Comparison of ENCODE assay signal across 8 cellular contexts in genomic region chr18:62716679-62717058, GRCh38. TPM values are rescaled to one million over a fixed set of nuclear protein-coding genes. Genes with fewer than 3 reads are reported as not detected.
DNase-seq lines count a peak whose midpoint lies in the region; ATAC-seq and TF ChIP-seq lines count a peak whose summit lies in the region.

No MANE protein-coding gene starts in this region.

- H2BK20ac ChIP-seq in IMR-90 (ENCODE audit: low read depth, low read length), result no peak overlapping the region

- peak overlapping the region; percentile 67 for H3K4me3 ChIP-seq in IMR-90 (ENCODE audit: insufficient read depth, low read depth, low read length)
- peak overlapping the region; percentile 64 for H3K4me3 ChIP-seq in effector memory CD4-positive, alpha-beta T cell (ENCODE audit: insufficient read depth, low read depth, low read length, poor library complexity, severe bottlenecking)
- peak overlapping the region; percentile 35 to 79 for H3K4me3 ChIP-seq in stomach smooth muscle (ENCODE audit: low read length in 2 of 2)

- H3K14ac ChIP-seq in IMR-90 (replicated peaks; ENCODE audit: low read depth, low read length), result no peak overlapping the region

- WGBS in IMR-90 (ENCODE audit: extremely low coverage in 2 of 2, insufficient read length in 1 of 2), 2 experiments, result 4% methylated on average over 4 of the region's 47 CpGs; no CpG with 5 or more reads in 1 of the 2 experiments

- no peak overlapping the region for H3K56ac ChIP-seq in IMR-90 (ENCODE audit: extremely low read depth, insufficient read depth, low read length)

- POLR2A ChIA-PET in IMR-90 (lab: Charles Lee; ENCODE audit: unreplicated experiment), result no interaction called here

- TF ChIP-seq RAD21 in IMR-90 (IDR thresholded peaks at IDR 0.05; ENCODE audit: low read length), result no peak

- no peak overlapping the region for H4K91ac ChIP-seq in IMR-90 (ENCODE audit: insufficient read depth, low read depth, low read length)

- peaks cover 5% of the 10 kb centered on the region for H3K4me1 ChIP-seq in IMR-90 (ENCODE audit: control insufficient read depth, insufficient read depth, low read length)
- H3K4me1 ChIP-seq in effector memory CD4-positive, alpha-beta T cell (ENCODE audit: control insufficient read depth, insufficient read depth, low read length, poor library complexity, severe bottlenecking), result peaks cover 16% of the 10 kb centered on the region
- peaks cover 2% of the 10 kb centered on the region for H3K4me1 ChIP-seq in stomach smooth muscle (ENCODE audit: control insufficient read depth, insufficient read depth, low read length)

- in situ Hi-C loops in IMR-90 (cut with MboI; ENCODE audit: low sequenced_read_pairs), result loop anchor here (25.0 kb wide), 1 partner anchor 529 kb away; the partner anchor contains the start of genes PIGN and RELCH

- no peak for TF ChIP-seq POLR2A in IMR-90 (IDR thresholded peaks at IDR 0.05; ENCODE audit: low read depth, low read length)

- H4K5ac ChIP-seq in IMR-90 (ENCODE audit: low read depth, low read length), result no peak overlapping the region

- H2BK15ac ChIP-seq in IMR-90 (ENCODE audit: low read depth, low read length), result no peak overlapping the region

- H3K27me3 ChIP-seq in IMR-90 (ENCODE audit: control insufficient read depth, insufficient read depth, low read length) (no peaks in the 10 kb centered on the region), stomach smooth muscle (ENCODE audit: control insufficient read depth in 1 of 2, insufficient read depth in 2 of 2, low read length in 2 of 2) (no peaks in the 10 kb centered on the region)
- no peaks in the 10 kb centered on the region for H3K27me3 ChIP-seq in effector memory CD4-positive, alpha-beta T cell (replicated peaks; ENCODE audit: control insufficient read depth, insufficient read depth, low read length, poor library complexity, severe bottlenecking)

- no peak overlapping the region for H3K9ac ChIP-seq in IMR-90 (ENCODE audit: low read depth, low read length)
- peak overlapping the region in 1 of 2 donors; percentile 22 for H3K9ac ChIP-seq in stomach smooth muscle (ENCODE audit: low read length in 2 of 2)

- peak overlapping the region; percentile 11 for H2AK9ac ChIP-seq in IMR-90 (replicated peaks; ENCODE audit: low read depth, low read length, poor library complexity)

- no TSS peak for BruUV-seq in IMR-90 (replicated peaks; lab: Mats Ljungman, UMichigan)

- H4K20me1 ChIP-seq in IMR-90 (ENCODE audit: insufficient read depth, low read length), result peaks cover 8% of the 10 kb centered on the region; the same call in 1 of the 2 replicates

- H3K27ac ChIP-seq in IMR-90 (ENCODE audit: insufficient read depth, low read length) (no peak overlapping the region), stomach smooth muscle (ENCODE audit: low read length) (no peak overlapping the region)
- H3K27ac ChIP-seq in effector memory CD4-positive, alpha-beta T cell (ENCODE audit: insufficient read depth, low read length, poor library complexity, severe bottlenecking), result no peak overlapping the region

- no peak overlapping the region for H3K23ac ChIP-seq in IMR-90 (ENCODE audit: low read depth, low read length)

- ATAC-seq in IMR-90 (ENCODE audit: low read depth) (no peak), HG02571 (IDR thresholded peaks at IDR 0.05; ENCODE audit: unreplicated experiment) (no peak)

- no peaks in the 10 kb centered on the region for H3K9me1 ChIP-seq in IMR-90 (ENCODE audit: insufficient read depth, low read length)

- no peak overlapping the region for H2BK5ac ChIP-seq in IMR-90 (ENCODE audit: low read depth, low read length, poor library complexity, severe bottlenecking)

- dilution Hi-C loops in IMR-90 (cut with HindIII; ENCODE audit: low sequenced_read_pairs, unreplicated experiment), result no loop called here

- no peak overlapping the region for H2BK120ac ChIP-seq in IMR-90 (ENCODE audit: low read depth, low read length)

- H3K79me1 ChIP-seq in IMR-90 (ENCODE audit: low read depth in 1 of 2, low read length in 2 of 2), result peaks cover 3 to 13% of the 10 kb centered on the region in 2 experiments; a peak in 2 of 4 replicates

- peak overlapping the region; percentile 8; the same call in 1 of the 2 replicates for H3K4ac ChIP-seq in IMR-90 (ENCODE audit: low read depth, low read length)

- H2AK5ac ChIP-seq in IMR-90 (ENCODE audit: low read depth, low read length), result no peak overlapping the region

- no peak overlapping the region for H4K8ac ChIP-seq in IMR-90 (ENCODE audit: low read depth in 2 of 2, low read length in 2 of 2)

- H3K36me3 ChIP-seq in IMR-90 (ENCODE audit: control insufficient read depth, insufficient read depth, low read length) (no peaks in the 10 kb centered on the region), stomach smooth muscle (ENCODE audit: control insufficient read depth in 2 of 2, insufficient read depth in 2 of 2, low read length in 2 of 2) (no peaks in the 10 kb centered on the region)
- no peaks in the 10 kb centered on the region for H3K36me3 ChIP-seq in effector memory CD4-positive, alpha-beta T cell (ENCODE audit: control insufficient read depth, insufficient read depth, low read length)

- DNase-seq in activated T-cell treated with anti-CD3 and anti-CD28 coated beads for 1 hour (ENCODE audit: low read depth), result peak; percentile 37
- DNase-seq in activated T-cell treated with anti-CD3 and anti-CD28 coated beads, Interleukin-2, amount 50 U/mL, for 1 hour, result no peak
- DNase-seq in IMR-90, result no peak
- peak; percentile 39 for DNase-seq in activated CD4-positive, alpha-beta T cell treated with anti-CD3 and anti-CD28 coated beads for 48 hours
- peak; percentile 38 for DNase-seq in effector memory CD4-positive, alpha-beta T cell
- peak; percentile 49 for DNase-seq in medulla oblongata (ENCODE audit: extremely low spot score)

- H3K18ac ChIP-seq in IMR-90 (ENCODE audit: low read depth, low read length), result no peak overlapping the region

- H2AFZ ChIP-seq in IMR-90 (replicated peaks; ENCODE audit: low read length, poor library complexity), result peak overlapping the region; percentile 82

- peak overlapping the region; percentile 41; the same call in 1 of the 2 replicates for H3K4me2 ChIP-seq in IMR-90 (ENCODE audit: low read depth, low read length)

- CTCF ChIA-PET in IMR-90 (lab: Yijun Ruan, JAX), result interaction anchor here (0.7 to 2.5 kb wide), 2 partner anchors 83 to 266 kb away, joined by 3 to 10 read pairs; no protein-coding TSS in a partner anchor

- intact Hi-C loops in IMR-90 (cut with micrococcal nuclease), result loop anchor here (5.0 to 10.0 kb wide), 2 partner anchors 181 to 532 kb away; partner anchors contain the start of genes PIGN and RELCH

- H3K9me3 ChIP-seq in IMR-90 (ENCODE audit: control insufficient read depth, insufficient read depth, low read length) (no peaks in the 10 kb centered on the region), stomach smooth muscle (ENCODE audit: control insufficient read depth in 2 of 2, low read length in 2 of 2) (no peaks in the 10 kb centered on the region)
- H3K9me3 ChIP-seq in effector memory CD4-positive, alpha-beta T cell (ENCODE audit: control insufficient read depth, low read length), result no peaks in the 10 kb centered on the region

- TF ChIP-seq CTCF in IMR-90 (conservative IDR thresholded peaks at IDR 0.05; ENCODE audit: low read depth, low read length), result no peak; the same call in 1 of the 2 replicates

TF ChIP-seq in IMR-90, 13 proteins besides CTCF, POLR2A, EP300 and RAD21:
- TF ChIP-seq RCOR1 (IDR thresholded peaks at IDR 0.05; ENCODE audit: insufficient replicate concordance, low read length), result no peak
- no peak for TF ChIP-seq CHD1 (IDR thresholded peaks at IDR 0.05; ENCODE audit: low read depth, low read length)
- TF ChIP-seq MAFK (IDR thresholded peaks at IDR 0.05; ENCODE audit: low read depth, low read length), result no peak
- TF ChIP-seq RFX5 (IDR thresholded peaks at IDR 0.05; ENCODE audit: low read depth, low read length), result no peak
- no peak for TF ChIP-seq USF2 (IDR thresholded peaks at IDR 0.05; ENCODE audit: low read depth, low read length)
- no peak for TF ChIP-seq BHLHE40 (IDR thresholded peaks at IDR 0.05; ENCODE audit: low read depth, low read length)
- TF ChIP-seq SMC3 (IDR thresholded peaks at IDR 0.05; ENCODE audit: low read depth, low read length), result no peak
- TF ChIP-seq MAZ (IDR thresholded peaks at IDR 0.05; ENCODE audit: borderline replicate concordance, low read depth, low read length), result 0 out of 2 replicates have a peak, but pooled peaks have one; percentile 31

RNA-seq across cellular contexts. Expression of gene PHLPP1, which starts 1.3 kb away (rescaled TPM):
- 3.6 TPM in 2 replicates for total RNA-seq in IMR-90 (2012; rRNA removed)
- polyA plus RNA-seq in IMR-90 (2012; rRNA removed), result 3.3 and 4.2 TPM in 2 replicates
- polyA plus RNA-seq in IMR-90 (2012; cell fraction: cytosol; rRNA removed), result 2.4 and 2.7 TPM in 2 replicates
- polyA plus RNA-seq in IMR-90 (2012; cell fraction: nucleus; rRNA removed; ENCODE audit: low replicate concordance), result 4.7 and 4.8 TPM in 2 replicates

Comparison
In these comparisons a context has a peak if more than half of its experiments do, and no peak if none do; other contexts are left out.
1. DNase-seq: peak in activated T-cell treated with anti-CD3 and anti-CD28 coated beads for 1 hour (single experiment), activated CD4-positive, alpha-beta T cell treated with anti-CD3 and anti-CD28 coated beads for 48 hours (single experiment), effector memory CD4-positive, alpha-beta T cell (3 of 3) and medulla oblongata (single experiment); none in activated T-cell treated with anti-CD3 and anti-CD28 coated beads, Interleukin-2, amount 50 U/mL, for 1 hour (single experiment) and IMR-90 (single experiment).
2. Peak in every context shown above with its lines, with median percentiles within 50 percentile points of each other: H3K4me3 ChIP-seq.